ENCODE assay signal across 7 cellular contexts in genomic region chr19:1445185-1445931, GRCh38. TPM values are rescaled to one million over a fixed set of nuclear protein-coding genes. Genes with fewer than 3 reads are reported as not detected.
A peak's percentile ranks its signal among the peaks of the same experiment; 100 is the strongest.
DNase-seq lines count a peak whose midpoint lies in the region; ATAC-seq, FAIRE-seq and TF ChIP-seq lines count a peak whose summit lies in the region.

No MANE protein-coding gene starts in this region.

- ATAC-seq in HG03097 (IDR thresholded peaks at IDR 0.05; ENCODE audit: low FRiP score, unreplicated experiment) (peak; percentile 75), esophagus mucosa (peak; percentile 72)

- peak; percentile 93 for FAIRE-seq in GM12891 (lab: Jason Lieb, UNC)

- TF ChIP-seq POLR2A in GM12891 (IDR thresholded peaks at IDR 0.05; ENCODE audit: low read depth, low read length): no peak

- peak; percentile 97 for DNase-seq in GM12891 (ENCODE audit: insufficient read length, low spot score)
- DNase-seq in NOMO-1 (lab: John Stamatoyannopoulos, UW; ENCODE audit: unreplicated experiment in 2 of 2): peak; percentile 51 to 74
- DNase-seq in activated T-cell treated with anti-CD3 and anti-CD28 coated beads for 48 hours (ENCODE audit: low read depth): peak; percentile 83
- peak; percentile 64 for DNase-seq in myocyte (ENCODE audit: low read depth)
- DNase-seq in stimulated activated CD8-positive, alpha-beta memory T cell treated with anti-CD3 and anti-CD28 coated beads, Interleukin-7, amount 100 ng/mL, for 4 hours (ENCODE audit: low read depth in 2 of 2): peak; percentile 34 to 67

TF ChIP-seq in GM12891, 5 proteins besides CTCF, POLR2A, EP300 and RAD21:
- TF ChIP-seq POLR2AphosphoS5 (IDR thresholded peaks at IDR 0.05; ENCODE audit: low read depth, low read length) (no peak), TAF1 (IDR thresholded peaks at IDR 0.05; ENCODE audit: low read depth, low read length) (no peak), SPI1 (IDR thresholded peaks at IDR 0.05; ENCODE audit: low read depth, low read length) (no peak), POU2F2 (IDR thresholded peaks at IDR 0.05; ENCODE audit: low read depth, low read length) (no peak), PAX5 (IDR thresholded peaks at IDR 0.05; ENCODE audit: insufficient read depth, low read length, severe bottlenecking) (no peak)

RNA-seq across cellular contexts. Expression of gene APC2, which starts 4.6 kb away (rescaled TPM):
- polyA plus RNA-seq in GM12891 (2012; ENCODE audit: low read depth, missing spikeins): 0.14 TPM
- 0.48 TPM for total RNA-seq in esophagus mucosa
- total RNA-seq in myocyte: 0.53 and 1.9 TPM in 2 replicates
- polyA plus RNA-seq in myocyte (2012): 0.63 TPM

RNA-seq across cellular contexts. Expression of gene RPS15, which starts 7.2 kb away (rescaled TPM):
- 3,343 TPM for polyA plus RNA-seq in GM12891 (2012; ENCODE audit: low read depth, missing spikeins)
- total RNA-seq in esophagus mucosa (1,167 TPM), myocyte (1,600 and 2,923 TPM in 2 replicates)
- polyA plus RNA-seq in myocyte (2012): 1,451 TPM

RNA-seq across cellular contexts. Expression of gene C19orf25, which starts 33.7 kb away (rescaled TPM):
- 18.0 TPM for polyA plus RNA-seq in GM12891 (2012; ENCODE audit: low read depth, missing spikeins)
- total RNA-seq in esophagus mucosa: 19.2 TPM
- total RNA-seq in myocyte: 37.6 and 53.1 TPM in 2 replicates
- polyA plus RNA-seq in myocyte (2012): 31.9 TPM

RNA-seq across cellular contexts. Expression of gene DAZAP1, which starts 38.0 kb away (rescaled TPM):
- polyA plus RNA-seq in GM12891 (2012; ENCODE audit: low read depth, missing spikeins): 73.3 TPM
- total RNA-seq in esophagus mucosa (91.6 TPM), myocyte (48.2 and 61.5 TPM in 2 replicates)
- 61.3 TPM for polyA plus RNA-seq in myocyte (2012)

RNA-seq across cellular contexts. Expression of gene GAMT, which starts 44.0 kb away (rescaled TPM):
- 28.0 TPM for polyA plus RNA-seq in GM12891 (2012; ENCODE audit: low read depth, missing spikeins)
- total RNA-seq in esophagus mucosa (19.2 TPM), myocyte (147 and 191 TPM in 2 replicates)
- polyA plus RNA-seq in myocyte (2012): 93.8 TPM

Comparison
In these comparisons a context has a peak if more than half of its experiments do, and no peak if none do; other contexts are left out.
1. Peak in every context shown above with its lines: DNase-seq and ATAC-seq.